13 cellular contexts compared by ENCODE assay signal in genomic region chr15:67010898-67011619, GRCh38. TPM values are rescaled to one million over a fixed set of nuclear protein-coding genes. Genes with fewer than 3 reads are reported as not detected.
A peak's percentile ranks its signal among the peaks of the same experiment; 100 is the strongest.
DNase-seq lines count a peak whose midpoint lies in the region; ATAC-seq, FAIRE-seq and TF ChIP-seq lines count a peak whose summit lies in the region.
"Had no signal": no experiment of that assay in that cellular context is flagged by ENCODE, and none has a peak within 500 bp of the region (broad histone marks: within the 10 kb centered on the region; RNA-seq: fewer than 3 reads in every experiment).

No MANE protein-coding gene starts in this region.

- H3K4me1 Mint-ChIP-seq in MCF 10A (ENCODE audit: insufficient read depth, unreplicated experiment): no peaks in the 10 kb centered on the region

- H3K4me1 ChIP-seq in Karpas-422 (ENCODE audit: low read length) (no peaks in the 10 kb centered on the region), H1 (replicated peaks in 1 of 4; ENCODE audit: control insufficient read depth in 3 of 4, insufficient read depth in 4 of 4, low read length in 3 of 4) (peaks cover 5 to 20% (median 11%) of the 10 kb centered on the region in 4 experiments), mesendoderm (ENCODE audit: control insufficient read depth, low read depth, low read length) (peaks cover 3% of the 10 kb centered on the region), suprapubic skin (peaks cover 4% of the 10 kb centered on the region)
- H3K4me1 ChIP-seq: prostate gland had no signal

- H2AK5ac ChIP-seq in H1 (ENCODE audit: low read depth, low read length): no peak overlapping the region
- H2AK5ac ChIP-seq in mesendoderm (ENCODE audit: low read length): no peak overlapping the region

- H3K56ac ChIP-seq in H1 (replicated peaks; ENCODE audit: insufficient read length, low read depth, low read length) (no peak overlapping the region), mesendoderm (ENCODE audit: low read length) (no peak overlapping the region)

- H3K9ac ChIP-seq in Karpas-422 (ENCODE audit: low read length) (no peak overlapping the region), H1 (replicated peaks in 1 of 4; ENCODE audit: extremely low read depth in 1 of 4, low read depth in 3 of 4, low read length in 3 of 4) (no peak overlapping the region), mesendoderm (ENCODE audit: low read length) (no peak overlapping the region)

- H2BK15ac ChIP-seq in H1 (ENCODE audit: low read length) (no peak overlapping the region), mesendoderm (replicated peaks; ENCODE audit: low read depth) (no peak overlapping the region)

- no peak overlapping the region for H3K27ac ChIP-seq in Karpas-422 (ENCODE audit: low read length)
- H3K27ac ChIP-seq in H1 (ENCODE audit: low read depth, low read length): no peak overlapping the region
- H3K27ac ChIP-seq in mesendoderm (ENCODE audit: low read depth, low read length): no peak overlapping the region
- no peak overlapping the region for H3K27ac ChIP-seq in suprapubic skin
- H3K27ac ChIP-seq: prostate gland had no signal

- H4K91ac ChIP-seq in H1 (replicated peaks; ENCODE audit: insufficient read length, low read length): no peak overlapping the region

- 66% methylated on average over 7 of the region's 7 CpGs; no CpG with 5 or more reads in 1 of the 2 experiments for WGBS in H1 (ENCODE audit: extremely low coverage in 1 of 2, insufficient coverage in 1 of 2, insufficient read length in 1 of 2, insufficient replicate concordance in 2 of 2, low coverage in 1 of 2, low lambda C conversion rate in 2 of 2, missing lambda C conversion rate in 1 of 2), 2 experiments
- WGBS in mesendoderm (ENCODE audit: extremely low coverage, insufficient coverage, low lambda C conversion rate): no CpG with 5 or more reads among the region's 7 CpGs
- 80% methylated on average over 6 of the region's 7 CpGs for WGBS in suprapubic skin

- H2BK120ac ChIP-seq in H1 (replicated peaks; ENCODE audit: low read depth, low read length) (no peak overlapping the region), mesendoderm (ENCODE audit: low read depth, low read length) (no peak overlapping the region)

- no peak overlapping the region for H3K4ac ChIP-seq in H1 (replicated peaks; ENCODE audit: insufficient read length, low read depth, low read length)
- H3K4ac ChIP-seq in mesendoderm (ENCODE audit: low read depth, low read length): no peak overlapping the region

- H3K79me2 ChIP-seq in Karpas-422 (ENCODE audit: low read length): no peaks in the 10 kb centered on the region
- no peaks in the 10 kb centered on the region for H3K79me2 ChIP-seq in H1 (ENCODE audit: control insufficient read depth in 1 of 2, insufficient read depth in 2 of 2, low read length in 2 of 2)
- no peaks in the 10 kb centered on the region for H3K79me2 ChIP-seq in mesendoderm (ENCODE audit: control insufficient read depth, insufficient read depth, low read length)

- H3K79me1 ChIP-seq in H1 (ENCODE audit: low read depth, low read length) (no peaks in the 10 kb centered on the region), mesendoderm (ENCODE audit: low read length) (no peaks in the 10 kb centered on the region)

- H3K36me3 ChIP-seq in Karpas-422 (ENCODE audit: insufficient read depth, low read length): no peaks in the 10 kb centered on the region
- H3K36me3 ChIP-seq in H1 (ENCODE audit: control insufficient read depth in 2 of 4, insufficient read depth in 4 of 4, low read length in 3 of 4): no peaks in the 10 kb centered on the region
- no peaks in the 10 kb centered on the region for H3K36me3 ChIP-seq in mesendoderm (ENCODE audit: control insufficient read depth, insufficient read depth, low read length)
- no peaks in the 10 kb centered on the region for H3K36me3 ChIP-seq in suprapubic skin
- H3K36me3 ChIP-seq: prostate gland had no signal

- H3K4me3 ChIP-seq in AG10803 (ENCODE audit: low read length): no peak overlapping the region
- H3K4me3 ChIP-seq in Karpas-422 (ENCODE audit: low read length): no peak overlapping the region
- no peak overlapping the region for H3K4me3 ChIP-seq in H1 (ENCODE audit: extremely low read depth in 1 of 4, insufficient read depth in 2 of 4, low read depth in 3 of 4, low read length in 4 of 4)
- H3K4me3 ChIP-seq in mesendoderm (ENCODE audit: low read length): no peak overlapping the region
- H3K4me3 ChIP-seq in suprapubic skin: no peak overlapping the region
- H3K4me3 ChIP-seq: prostate gland had no signal

- H3K18ac ChIP-seq in H1 (ENCODE audit: extremely low read depth, low read length): peak overlapping the region; percentile 43
- H3K18ac ChIP-seq in mesendoderm (ENCODE audit: low read length): no peak overlapping the region

- no peak overlapping the region for H3K14ac ChIP-seq in H1 (ENCODE audit: insufficient read length)

- peak; percentile 22 for DNase-seq in AG10803 (ENCODE audit: low read depth)
- peak; percentile 32 for DNase-seq in Karpas-422
- DNase-seq in H1 (ENCODE audit: low read depth in 1 of 2, low spot score in 2 of 2): peak in 1 of 2 experiments; percentile 49
- DNase-seq in mesendoderm: peak; percentile 61
- DNase-seq in MCF 10A (ENCODE audit: unreplicated experiment): no peak
- no peak for DNase-seq in suprapubic skin (ENCODE audit: low spot score in 2 of 2)
- no peak for DNase-seq in T-helper 2 cell
- DNase-seq: activated CD8-positive, alpha-beta T cell treated with anti-CD3 and anti-CD28 coated beads for 36 hours; CD8-positive, alpha-beta T cell had no signal

- no peaks in the 10 kb centered on the region for H3K23me2 ChIP-seq in H1 (ENCODE audit: low read depth, low read length)

- TF ChIP-seq POLR2A in H1 (IDR thresholded peaks at IDR 0.05; ENCODE audit: control extremely low read depth in 1 of 2, low read depth in 2 of 2, low read length in 2 of 2) (no peak), suprapubic skin (IDR thresholded peaks at IDR 0.05) (no peak)

- TF ChIP-seq EP300 in H1 (IDR thresholded peaks at IDR 0.05; ENCODE audit: borderline replicate concordance in 1 of 2, low read depth in 2 of 2, low read length in 2 of 2): no peak
- TF ChIP-seq EP300 in suprapubic skin (IDR thresholded peaks at IDR 0.05): no peak

- no peaks in the 10 kb centered on the region for H4K20me1 ChIP-seq in Karpas-422 (ENCODE audit: insufficient read depth, low read depth, low read length)
- no peaks in the 10 kb centered on the region for H4K20me1 ChIP-seq in H1 (replicated peaks in 1 of 2; ENCODE audit: control insufficient read depth in 1 of 2, insufficient read depth in 2 of 2, low read length in 2 of 2)

- BruUV-seq in MCF 10A (replicated peaks; lab: Mats Ljungman, UMichigan): no TSS peak

- TF ChIP-seq CTCF in AG10803 (conservative IDR thresholded peaks at IDR 0.05; ENCODE audit: low read length) (no peak), H1 (IDR thresholded peaks at IDR 0.05; ENCODE audit: control extremely low read depth in 1 of 3, insufficient read depth in 1 of 3, low read depth in 1 of 3, low read length in 3 of 3) (no peak), MCF 10A (IDR thresholded peaks at IDR 0.05; ENCODE audit: unreplicated experiment) (no peak), suprapubic skin (IDR thresholded peaks at IDR 0.05) (no peak)

- H3K23ac ChIP-seq in H1 (ENCODE audit: insufficient read length): no peak overlapping the region
- no peak overlapping the region for H3K23ac ChIP-seq in mesendoderm (ENCODE audit: low read length)

- no peak overlapping the region for H2AFZ ChIP-seq in Karpas-422 (ENCODE audit: low read length)
- H2AFZ ChIP-seq in H1 (ENCODE audit: low read length): peak overlapping the region; percentile 71

- no peaks in the 10 kb centered on the region for H3K9me3 Mint-ChIP-seq in MCF 10A (ENCODE audit: unreplicated experiment)
- H3K9me3 Mint-ChIP-seq: activated CD8-positive, alpha-beta T cell treated with anti-CD3 and anti-CD28 coated beads for 36 hours; CD8-positive, alpha-beta T cell had no signal

- H3K4me3 Mint-ChIP-seq in MCF 10A (ENCODE audit: unreplicated experiment): no peak overlapping the region
- H3K4me3 Mint-ChIP-seq: activated CD8-positive, alpha-beta T cell treated with anti-CD3 and anti-CD28 coated beads for 36 hours; CD8-positive, alpha-beta T cell had no signal

- 0 out of 2 replicates have a peak overlapping the region, but pooled peaks have one; percentile 9 for H2BK20ac ChIP-seq in H1 (ENCODE audit: low read length)

- no peak overlapping the region for H3K27ac Mint-ChIP-seq in MCF 10A (ENCODE audit: low read depth, unreplicated experiment)
- H3K27ac Mint-ChIP-seq: activated CD8-positive, alpha-beta T cell treated with anti-CD3 and anti-CD28 coated beads for 36 hours; CD8-positive, alpha-beta T cell had no signal

- H3K36me3 Mint-ChIP-seq in MCF 10A (ENCODE audit: insufficient read depth, unreplicated experiment): no peaks in the 10 kb centered on the region
- H3K36me3 Mint-ChIP-seq: CD8-positive, alpha-beta T cell had no signal

- CTCF ChIA-PET in H1 (lab: Charles Lee; ENCODE audit: partially characterized antibody) (interaction anchor here (0.6 to 1.0 kb wide), 4 partner anchors 20 to 190 kb away, joined by 3 read pairs; no protein-coding TSS in a partner anchor), MCF 10A (lab: Yijun Ruan, JAX) (interaction anchor here (0.6 kb wide), 1 partner anchor 18 kb away, joined by 3 read pairs; no protein-coding TSS in a partner anchor)

- no peak for FAIRE-seq in H1 (lab: Jason Lieb, UNC)
- FAIRE-seq: GM12891, keratinocyte had no signal

- H3K27me3 ChIP-seq in Karpas-422 (ENCODE audit: low read length): no peaks in the 10 kb centered on the region
- H3K27me3 ChIP-seq in H1 (replicated peaks in 1 of 4; ENCODE audit: control insufficient read depth in 3 of 4, extremely low read depth in 1 of 4, insufficient read depth in 3 of 4, low read length in 3 of 4): no peaks in the 10 kb centered on the region
- no peaks in the 10 kb centered on the region for H3K27me3 ChIP-seq in mesendoderm (ENCODE audit: insufficient read depth, low read length, poor library complexity)
- H3K27me3 ChIP-seq in suprapubic skin: no peaks in the 10 kb centered on the region

- H2BK12ac ChIP-seq in H1 (ENCODE audit: low read depth, low read length): peak overlapping the region; percentile 55; the same call in 1 of the 2 replicates

- no peaks in the 10 kb centered on the region for H3K27me3 Mint-ChIP-seq in MCF 10A (ENCODE audit: insufficient read depth, unreplicated experiment)

- H4K8ac ChIP-seq in H1 (ENCODE audit: extremely low read depth, insufficient read depth, low read length) (no peak overlapping the region), mesendoderm (ENCODE audit: low read depth, low read length) (no peak overlapping the region)

- H2BK5ac ChIP-seq in H1 (ENCODE audit: low read depth, low read length) (peak overlapping the region; percentile 55; the same call in 1 of the 2 replicates), mesendoderm (ENCODE audit: low read length) (no peak overlapping the region)

- H4K5ac ChIP-seq in H1 (ENCODE audit: insufficient read length, low read depth, low read length) (no peak overlapping the region), mesendoderm (ENCODE audit: low read length) (no peak overlapping the region)

- no peaks in the 10 kb centered on the region for H3K9me2 ChIP-seq in Karpas-422 (replicated peaks; ENCODE audit: insufficient read depth, low read length)

- intact Hi-C loops in MCF 10A (cut with micrococcal nuclease): no loop called here

- no peak for ATAC-seq in HG03460 (IDR thresholded peaks at IDR 0.05; ENCODE audit: unreplicated experiment)
- ATAC-seq: activated CD8-positive, alpha-beta T cell treated with anti-CD3 and anti-CD28 coated beads for 36 hours; CD8-positive, alpha-beta T cell had no signal

- POLR2A ChIA-PET in H1 (lab: Charles Lee; ENCODE audit: partially characterized antibody): interaction anchor here (1.5 kb wide), 1 partner anchor 150 kb away, joined by 3 read pairs; no protein-coding TSS in a partner anchor
- POLR2A ChIA-PET in MCF 10A (lab: Yijun Ruan, JAX): interaction anchor here (0.6 kb wide), 1 partner anchor 163 kb away, joined by 3 read pairs; no protein-coding TSS in a partner anchor

- no peak for TF ChIP-seq RAD21 in H1 (IDR thresholded peaks at IDR 0.05 in 1 of 2, conservative IDR thresholded peaks at IDR 0.05 in 1 of 2; ENCODE audit: low read depth in 2 of 2, low read length in 2 of 2)

- H3K4me2 ChIP-seq in Karpas-422 (ENCODE audit: low read depth, low read length, poor library complexity, severe bottlenecking) (no peak overlapping the region), H1 (ENCODE audit: insufficient read depth in 1 of 2, low read depth in 2 of 2, low read length in 2 of 2) (0 out of 4 replicates have a peak overlapping the region, but pooled peaks of 1 of the 2 experiments have one; percentile 35), mesendoderm (ENCODE audit: low read length) (no peak overlapping the region)

- H3K9me3 ChIP-seq in Karpas-422 (ENCODE audit: low read length) (no peaks in the 10 kb centered on the region), H1 (ENCODE audit: insufficient read depth in 2 of 2, low read depth in 1 of 2, low read length in 1 of 2) (no peaks in the 10 kb centered on the region), suprapubic skin (no peaks in the 10 kb centered on the region)
- H3K9me3 ChIP-seq: prostate gland had no signal

RNA-seq across cellular contexts. Expression of gene SMAD3, which starts 54.3 kb away (rescaled TPM):
- total RNA-seq in Karpas-422 (2014; rRNA removed; shearing (Covaris generic); ENCODE audit: low replicate concordance): 12.8 and 27.7 TPM in 2 replicates
- total RNA-seq in H1 (2021; fragmentation: NEBNext Ultra II Directional; extraction: Animal tissue kit (Norgen Biotek cat#: 25700)): 11.1 and 12.4 TPM in 2 replicates
- 10.1 and 17.3 TPM in 2 replicates for polyA plus RNA-seq in H1 (2011; rRNA removed)
- 9.1 TPM for polyA plus RNA-seq in H1 (2011; cell fraction: cytosol; rRNA removed)
- 41.6 TPM for polyA plus RNA-seq in H1 (2011; cell fraction: nucleus; rRNA removed)
- polyA plus RNA-seq in H1 (2012, experiment 1 of 2): 7.8 to 10.4 TPM (median 8.7 TPM) in 4 replicates
- polyA plus RNA-seq in H1 (2012, experiment 2 of 2): 5.0 TPM
- polyA plus RNA-seq in H1 (2013, experiment 1 of 2): 13.2 TPM
- 11.1 TPM for polyA plus RNA-seq in H1 (2013, experiment 2 of 2)
- 16.5 and 18.3 TPM in 2 replicates for polyA minus RNA-seq in H1 (2011; rRNA and poly(A)+ RNA removed)
- 12.3 TPM for polyA minus RNA-seq in H1 (2011; cell fraction: cytosol; rRNA and poly(A)+ RNA removed)
- 14.3 TPM for polyA minus RNA-seq in H1 (2011; cell fraction: nucleus; rRNA and poly(A)+ RNA removed)
- polyA plus RNA-seq in mesendoderm (2013, experiment 1 of 2): 17.4 TPM
- polyA plus RNA-seq in mesendoderm (2013, experiment 2 of 2): 16.4 TPM
- total RNA-seq in MCF 10A (2022): 19.9 and 26.1 TPM in 2 replicates
- 10 to 100 TPM; 41.9 to 94.9 (median 56.1) TPM for total RNA-seq in suprapubic skin

Comparison
In these comparisons a context has a peak if more than half of its experiments do, and no peak if none do; other contexts are left out.
1. DNase-seq: peak in AG10803 (single experiment), Karpas-422 (single experiment) and mesendoderm (single experiment); none in MCF 10A (single experiment), suprapubic skin (0 of 2) and T-helper 2 cell (0 of 5).